In the genomic region with DNA sequence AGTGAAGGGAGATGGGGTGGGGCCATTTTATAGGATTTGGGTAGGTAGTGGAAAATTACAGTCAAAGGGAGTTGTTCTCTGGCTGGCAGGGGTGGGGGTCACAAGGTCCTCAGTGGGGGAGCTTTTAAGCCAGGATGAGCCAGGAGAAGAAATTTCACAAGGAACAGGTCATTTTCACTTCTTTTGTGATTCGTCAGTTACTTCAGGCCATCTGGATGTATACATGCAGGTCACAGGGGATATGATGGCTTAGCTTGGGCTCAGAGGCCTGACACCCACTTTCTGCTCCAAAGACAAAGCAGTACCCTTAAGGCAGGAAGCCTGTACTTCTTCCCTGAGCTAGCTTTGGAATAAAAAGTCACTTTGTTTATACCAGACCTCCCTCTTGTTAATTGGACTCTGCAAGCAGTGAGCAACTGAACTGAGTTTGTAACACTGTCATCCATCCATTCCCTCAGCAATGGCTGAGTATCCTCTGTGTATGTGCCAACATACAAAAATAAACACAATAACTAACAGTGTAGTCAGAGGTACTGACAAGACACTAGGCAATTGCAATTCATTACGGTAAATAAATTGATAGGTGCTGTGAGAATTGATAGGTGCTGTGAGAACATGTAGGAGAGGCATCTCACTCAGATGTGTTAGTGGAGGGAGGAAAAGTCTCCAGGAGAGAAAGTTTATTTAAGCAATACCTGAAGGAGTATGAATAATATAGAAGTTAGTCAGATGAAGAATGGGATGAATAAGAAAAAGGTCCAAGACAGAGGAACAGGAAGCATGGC, we compare ENCODE assay signal across 23 cellular contexts. TPM values are rescaled to one million over a fixed set of nuclear protein-coding genes. Genes with fewer than 3 reads are reported as not detected.
DNase-seq lines count a peak whose midpoint lies in the region; ATAC-seq and TF ChIP-seq lines count a peak whose summit lies in the region.
"Had no signal": no experiment of that assay in that cellular context is flagged by ENCODE, and none has a peak within 500 bp of the region (broad histone marks: within the 10 kb centered on the region; RNA-seq: fewer than 3 reads in every experiment).

No MANE protein-coding gene starts in this region.

- H3K9me3 Mint-ChIP-seq in GM23338, result no peaks in the 10 kb centered on the region
- no peaks in the 10 kb centered on the region for H3K9me3 Mint-ChIP-seq in activated CD8-positive, alpha-beta T cell treated with anti-CD3 and anti-CD28 coated beads, Interleukin-2, amount 10 ng/mL, durations not matched to agents 7 days and 5 days (ENCODE audit: insufficient read depth)
- H3K9me3 Mint-ChIP-seq: activated CD8-positive, alpha-beta T cell treated with anti-CD3 and anti-CD28 coated beads for 36 hours; activated naive CD8-positive, alpha-beta T cell treated with anti-CD3 and anti-CD28 coated beads, Interleukin-2, amount 10 ng/mL, durations not matched to agents 7 days and 5 days; central memory CD8-positive, alpha-beta T cell; stimulated activated effector memory CD8-positive, alpha-beta T cell treated with anti-CD3 and anti-CD28 coated beads, Interleukin-12 subunit alpha, Interleukin-12 subunit beta, amount 100 ng/mL, for 72 hours; T-helper 1 cell treated with Interleukin-12 subunit alpha and Interleukin-12 subunit beta and Interleukin-4 antibody, amounts not matched to agents 30 μg/mL and 1 μg/mL, for 36 hours had no signal

- peak; percentile 56; the same call in 2 of the 3 replicates for ATAC-seq in GM23338
- peak; percentile 21 for ATAC-seq in foreskin keratinocyte
- no peak for ATAC-seq in activated CD8-positive, alpha-beta T cell treated with anti-CD3 and anti-CD28 coated beads, Interleukin-2, amount 10 ng/mL, durations not matched to agents 7 days and 5 days
- ATAC-seq in aorta (ENCODE audit: low FRiP score), result no peak
- ATAC-seq: activated CD8-positive, alpha-beta T cell treated with anti-CD3 and anti-CD28 coated beads for 36 hours; sciatic nerve; stimulated activated effector memory CD8-positive, alpha-beta T cell treated with anti-CD3 and anti-CD28 coated beads, Interleukin-12 subunit alpha, Interleukin-12 subunit beta, amount 100 ng/mL, for 72 hours had no signal

- no peaks in the 10 kb centered on the region for H3K9me3 ChIP-seq in Loucy (ENCODE audit: insufficient read depth, low read depth, low read length)
- no peaks in the 10 kb centered on the region for H3K9me3 ChIP-seq in aorta (ENCODE audit: control insufficient read depth, low read length)

- CTCF ChIA-PET in activated CD8-positive, alpha-beta T cell treated with anti-CD3 and anti-CD28 coated beads, Interleukin-2, amount 10 ng/mL, durations not matched to agents 7 days and 5 days (lab: Charles Lee), result no interaction called here

- 83 to 91% methylated on average over 2 of the region's 2 CpGs for WGBS in aorta, 2 donors

- no peaks in the 10 kb centered on the region for H3K79me2 ChIP-seq in GM23338 (replicated peaks; ENCODE audit: insufficient read depth)
- H3K79me2 ChIP-seq in Loucy (ENCODE audit: insufficient read depth, low read length), result no peaks in the 10 kb centered on the region

- H3K4me1 ChIP-seq in GM23338 (ENCODE audit: insufficient read depth) (peaks cover 20% of the 10 kb centered on the region), Loucy (ENCODE audit: insufficient read depth, low read length, poor library complexity, severe bottlenecking) (no peaks in the 10 kb centered on the region), foreskin keratinocyte (no peaks in the 10 kb centered on the region), rectal smooth muscle tissue (ENCODE audit: control insufficient read depth, insufficient read depth, low read length) (peaks cover 7% of the 10 kb centered on the region), aorta (ENCODE audit: control insufficient read depth in 1 of 2, insufficient read depth in 2 of 2, low read length in 2 of 2) (no peaks in the 10 kb centered on the region)

- H3F3A ChIP-seq in GM23338 (replicated peaks; ENCODE audit: low read depth) (no peaks in the 10 kb centered on the region), Loucy (ENCODE audit: low read depth) (no peaks in the 10 kb centered on the region)

- peak overlapping the region; percentile 57; the same call in 1 of the 2 replicates for H2AFZ ChIP-seq in GM23338
- H2AFZ ChIP-seq in Loucy (ENCODE audit: low read length), result peak overlapping the region; percentile 5; the same call in 1 of the 2 replicates

- DNase-seq in GM23338 (ENCODE audit: low spot score), result peak; percentile 29
- peak in 1 of 2 donors; percentile 26 for DNase-seq in foreskin keratinocyte
- no peak for DNase-seq in activated CD8-positive, alpha-beta T cell treated with anti-CD3 and anti-CD28 coated beads, Interleukin-2, amount 10 ng/mL, durations not matched to agents 7 days and 5 days
- no peak for DNase-seq in NCI-H446 treated with DMSO at 0.1 percent for 48 hours (lab: John Stamatoyannopoulos, UW)
- DNase-seq in aorta, result no peak
- DNase-seq: activated CD4-positive, alpha-beta T cell treated with anti-CD3 and anti-CD28 coated beads for 1 hour; activated CD8-positive, alpha-beta T cell treated with anti-CD3 and anti-CD28 coated beads for 36 hours; activated effector memory CD4-positive, alpha-beta T cell treated with anti-CD3 and anti-CD28 coated beads, Interleukin-2, amount 50 U/mL, for 16 hours; activated naive CD8-positive, alpha-beta T cell treated with anti-CD3 and anti-CD28 coated beads, Interleukin-2, amount 10 ng/mL, durations not matched to agents 7 days and 5 days; DMS79 treated with DMSO at 0.1 percent for 48 hours; left cardiac atrium; NCI-H1105; NCI-H1930; NCI-H69; stimulated activated CD4-positive, alpha-beta T cell treated with anti-CD3 and anti-CD28 coated beads, Interleukin-4, amount 100 ng/mL, for 24 hours had no signal

- H3K4me2 ChIP-seq in GM23338 (peak overlapping the region; percentile 42), Loucy (ENCODE audit: low read depth, low read length, poor library complexity, severe bottlenecking) (no peak overlapping the region)

- peaks cover 26% of the 10 kb centered on the region for H3K4me1 Mint-ChIP-seq in GM23338
- H3K4me1 Mint-ChIP-seq in activated CD8-positive, alpha-beta T cell treated with anti-CD3 and anti-CD28 coated beads, Interleukin-2, amount 10 ng/mL, durations not matched to agents 7 days and 5 days (ENCODE audit: low read depth), result no peaks in the 10 kb centered on the region
- H3K4me1 Mint-ChIP-seq: activated naive CD8-positive, alpha-beta T cell treated with anti-CD3 and anti-CD28 coated beads, Interleukin-2, amount 10 ng/mL, durations not matched to agents 7 days and 5 days; central memory CD8-positive, alpha-beta T cell; stimulated activated effector memory CD8-positive, alpha-beta T cell treated with anti-CD3 and anti-CD28 coated beads, Interleukin-12 subunit alpha, Interleukin-12 subunit beta, amount 100 ng/mL, for 72 hours had no signal

- H3K36me3 Mint-ChIP-seq in GM23338 (ENCODE audit: low read depth), result no peaks in the 10 kb centered on the region
- no peaks in the 10 kb centered on the region for H3K36me3 Mint-ChIP-seq in activated CD8-positive, alpha-beta T cell treated with anti-CD3 and anti-CD28 coated beads, Interleukin-2, amount 10 ng/mL, durations not matched to agents 7 days and 5 days (ENCODE audit: low read depth)
- H3K36me3 Mint-ChIP-seq: activated naive CD8-positive, alpha-beta T cell treated with anti-CD3 and anti-CD28 coated beads, Interleukin-2, amount 10 ng/mL, durations not matched to agents 7 days and 5 days; stimulated activated effector memory CD8-positive, alpha-beta T cell treated with anti-CD3 and anti-CD28 coated beads, Interleukin-12 subunit alpha, Interleukin-12 subunit beta, amount 100 ng/mL, for 72 hours had no signal

- H3K9ac ChIP-seq in Loucy (ENCODE audit: low read depth, low read length, poor library complexity, severe bottlenecking) (no peak overlapping the region), rectal smooth muscle tissue (ENCODE audit: low read length) (no peak overlapping the region)

- H3K27ac ChIP-seq in GM23338 (ENCODE audit: low read depth), result peak overlapping the region; percentile 88
- no peak overlapping the region for H3K27ac ChIP-seq in foreskin keratinocyte
- H3K27ac ChIP-seq in rectal smooth muscle tissue (ENCODE audit: low read depth, low read length), result peak overlapping the region; percentile 58
- H3K27ac ChIP-seq in aorta (ENCODE audit: low read depth in 1 of 2, low read length in 2 of 2), result no peak overlapping the region
- H3K27ac ChIP-seq: C4-2B, HL-60 had no signal

- H3K36me3 ChIP-seq in GM23338 (ENCODE audit: insufficient read depth) (no peaks in the 10 kb centered on the region), Loucy (ENCODE audit: insufficient read depth, low read length) (no peaks in the 10 kb centered on the region), rectal smooth muscle tissue (ENCODE audit: control insufficient read depth, insufficient read depth, low read length) (no peaks in the 10 kb centered on the region), aorta (ENCODE audit: control insufficient read depth in 1 of 2, insufficient read depth in 2 of 2, low read length in 1 of 2) (no peaks in the 10 kb centered on the region)

- POLR2A ChIA-PET in activated CD8-positive, alpha-beta T cell treated with anti-CD3 and anti-CD28 coated beads, Interleukin-2, amount 10 ng/mL, durations not matched to agents 7 days and 5 days (lab: Charles Lee), result no interaction called here

- TF ChIP-seq CTCF in GM23338 (conservative IDR thresholded peaks at IDR 0.05; ENCODE audit: low read depth in 2 of 2) (no peak), Loucy (conservative IDR thresholded peaks at IDR 0.05; ENCODE audit: low read length) (no peak), foreskin keratinocyte (conservative IDR thresholded peaks at IDR 0.05) (no peak)

- H3K27me3 Mint-ChIP-seq in GM23338 (ENCODE audit: insufficient read depth, low read depth, poor library complexity), result peaks cover 7% of the 10 kb centered on the region
- H3K27me3 Mint-ChIP-seq in activated CD8-positive, alpha-beta T cell treated with anti-CD3 and anti-CD28 coated beads, Interleukin-2, amount 10 ng/mL, durations not matched to agents 7 days and 5 days (ENCODE audit: low read depth), result peaks cover 10% of the 10 kb centered on the region
- H3K27me3 Mint-ChIP-seq: activated CD8-positive, alpha-beta T cell treated with anti-CD3 and anti-CD28 coated beads for 36 hours had no signal

- no peaks in the 10 kb centered on the region for H4K20me1 ChIP-seq in GM23338 (replicated peaks; ENCODE audit: insufficient read depth)
- no peaks in the 10 kb centered on the region for H4K20me1 ChIP-seq in Loucy (ENCODE audit: insufficient read depth, low read length, poor library complexity, severe bottlenecking)

- H3K27me3 ChIP-seq in GM23338 (ENCODE audit: insufficient read depth) (no peaks in the 10 kb centered on the region), Loucy (ENCODE audit: insufficient read depth, low read length, poor library complexity, severe bottlenecking) (no peaks in the 10 kb centered on the region), foreskin keratinocyte (no peaks in the 10 kb centered on the region), rectal smooth muscle tissue (ENCODE audit: control insufficient read depth, insufficient read depth, low read length) (no peaks in the 10 kb centered on the region), aorta (ENCODE audit: control insufficient read depth in 1 of 2, insufficient read depth in 2 of 2, low read length in 1 of 2) (no peaks in the 10 kb centered on the region)

- intact Hi-C loops in aorta (cut with DNase I), result no loop called here

- H3K4me3 ChIP-seq in GM23338 (no peak overlapping the region), Loucy (ENCODE audit: low read length, poor library complexity, severe bottlenecking) (no peak overlapping the region), rectal smooth muscle tissue (ENCODE audit: low read length) (no peak overlapping the region), aorta (ENCODE audit: low read length in 2 of 2) (no peak overlapping the region)

- no peaks in the 10 kb centered on the region for H3K9me2 ChIP-seq in GM23338 (ENCODE audit: insufficient read depth)
- H3K9me2 ChIP-seq in Loucy (replicated peaks; ENCODE audit: low read depth, low read length), result no peaks in the 10 kb centered on the region

- peak overlapping the region; percentile 63 for H3K27ac Mint-ChIP-seq in GM23338
- no peak overlapping the region for H3K27ac Mint-ChIP-seq in activated CD8-positive, alpha-beta T cell treated with anti-CD3 and anti-CD28 coated beads, Interleukin-2, amount 10 ng/mL, durations not matched to agents 7 days and 5 days
- H3K27ac Mint-ChIP-seq: activated CD8-positive, alpha-beta T cell treated with anti-CD3 and anti-CD28 coated beads for 36 hours; activated naive CD8-positive, alpha-beta T cell treated with anti-CD3 and anti-CD28 coated beads, Interleukin-2, amount 10 ng/mL, durations not matched to agents 7 days and 5 days; stimulated activated effector memory CD8-positive, alpha-beta T cell treated with anti-CD3 and anti-CD28 coated beads, Interleukin-12 subunit alpha, Interleukin-12 subunit beta, amount 100 ng/mL, for 72 hours; T-helper 1 cell treated with Interleukin-12 subunit alpha and Interleukin-12 subunit beta and Interleukin-4 antibody, amounts not matched to agents 30 μg/mL and 1 μg/mL, for 36 hours had no signal

- H3K4me3 Mint-ChIP-seq in GM23338, result no peak overlapping the region
- no peak overlapping the region for H3K4me3 Mint-ChIP-seq in activated CD8-positive, alpha-beta T cell treated with anti-CD3 and anti-CD28 coated beads, Interleukin-2, amount 10 ng/mL, durations not matched to agents 7 days and 5 days
- H3K4me3 Mint-ChIP-seq: activated CD8-positive, alpha-beta T cell treated with anti-CD3 and anti-CD28 coated beads for 36 hours; activated naive CD8-positive, alpha-beta T cell treated with anti-CD3 and anti-CD28 coated beads, Interleukin-2, amount 10 ng/mL, durations not matched to agents 7 days and 5 days; central memory CD8-positive, alpha-beta T cell; stimulated activated effector memory CD8-positive, alpha-beta T cell treated with anti-CD3 and anti-CD28 coated beads, Interleukin-12 subunit alpha, Interleukin-12 subunit beta, amount 100 ng/mL, for 72 hours; T-helper 1 cell treated with Interleukin-12 subunit alpha and Interleukin-12 subunit beta and Interleukin-4 antibody, amounts not matched to agents 30 μg/mL and 1 μg/mL, for 36 hours had no signal

RNA-seq across cellular contexts. Expression of a gene that starts 14.7 kb away (rescaled TPM):
- 13.1 and 13.8 TPM in 2 replicates for total RNA-seq in GM23338 (2014; rRNA removed; shearing (Covaris generic))
- polyA plus RNA-seq in GM23338 (2016; fragmentation: Nextera tagmentation; extraction: Ambion mirVana), result 17.7 and 24.8 TPM in 2 replicates
- total RNA-seq in foreskin keratinocyte, result 3.4 and 4.5 TPM in 2 replicates
- 3.0 and 3.3 TPM in 2 replicates for polyA plus RNA-seq in foreskin keratinocyte
- total RNA-seq in activated CD8-positive, alpha-beta T cell treated with anti-CD3 and anti-CD28 coated beads, Interleukin-2, amount 10 ng/mL, durations not matched to agents 7 days and 5 days, result 1 to 10 TPM; 6.2 to 6.5 TPM
- 10 to 100 TPM; 56.6 to 99.1 TPM for total RNA-seq in aorta
- polyA plus RNA-seq in aorta, result 100 to 1,000 TPM in 1 of 2 donors, 10 to 100 TPM in 1; 66.3 to 137 TPM

Comparison
In these comparisons a context has a peak if more than half of its experiments do, and no peak if none do; other contexts are left out.
1. ATAC-seq: peak in GM23338 (single experiment) and foreskin keratinocyte (single experiment); none in activated CD8-positive, alpha-beta T cell treated with anti-CD3 and anti-CD28 coated beads, Interleukin-2, amount 10 ng/mL, durations not matched to agents 7 days and 5 days (single experiment) and aorta (single experiment).
2. H3K27ac ChIP-seq: peak in GM23338 (single experiment) and rectal smooth muscle tissue (single experiment); none in foreskin keratinocyte (single experiment) and aorta (0 of 2).